In genomic region chr6:166450167-166450873, GRCh38 we compare ENCODE assay signal across 30 cellular contexts.
"Had no signal": no experiment of that assay in that cellular context is flagged by ENCODE, and none has a peak within 500 bp of the region (broad histone marks: within the 10 kb centered on the region; RNA-seq: fewer than 3 reads in every experiment).

No MANE protein-coding gene starts in this region.

- H3K27me3 ChIP-seq: brain microvascular endothelial cell, neural progenitor cell, right lobe of liver, testis, transverse colon, uterus had no signal

- H3K27ac ChIP-seq: brain microvascular endothelial cell, left ventricle myocardium inferior, neural progenitor cell, right lobe of liver, skin epidermis, testis, transverse colon, uterus had no signal

- H3K4me2 ChIP-seq: neural progenitor cell had no signal

- DNase-seq: activated CD4-positive, alpha-beta T cell treated with anti-CD3 and anti-CD28 coated beads for 36 hours; activated CD4-positive, alpha-beta T cell treated with anti-CD3 and anti-CD28 coated beads, Interleukin-2, amount 50 U/mL, for 4 hours; activated CD4-positive, CD25-positive, alpha-beta regulatory T cell; activated effector memory CD4-positive, alpha-beta T cell treated with anti-CD3 and anti-CD28 coated beads, Interleukin-2, amount 50 U/mL, for 16 hours; activated naive CD4-positive, alpha-beta T cell treated with anti-CD3 and anti-CD28 coated beads, Interleukin-2, amount 10 ng/mL, durations not matched to agents 7 days and 5 days; activated naive CD8-positive, alpha-beta T cell treated with anti-CD3 and anti-CD28 coated beads, Interleukin-2, amount 10 ng/mL, durations not matched to agents 7 days and 5 days; activated T-cell treated with anti-CD3 and anti-CD28 coated beads, Interleukin-2, amount 50 U/mL, for 1 hour; brain microvascular endothelial cell; caudate nucleus; endodermal cell; foreskin fibroblast; left ventricle myocardium inferior; mammary epithelial cell; naive B cell; occipital lobe; right lobe of liver; stimulated activated CD4-positive, alpha-beta T cell treated with anti-CD3 and anti-CD28 coated beads, Interleukin-12 subunit alpha, Interleukin-12 subunit beta, amount 100 ng/mL, for 4 hours; stimulated activated CD4-positive, alpha-beta T cell treated with anti-CD3 and anti-CD28 coated beads, Interleukin-4, amount 100 ng/mL, for 24 hours; T-helper 1 cell; testis; transverse colon had no signal

- H3K9me3 Mint-ChIP-seq: activated naive CD4-positive, alpha-beta T cell treated with anti-CD3 and anti-CD28 coated beads, Interleukin-2, amount 10 ng/mL, durations not matched to agents 7 days and 5 days; activated naive CD8-positive, alpha-beta T cell treated with anti-CD3 and anti-CD28 coated beads, Interleukin-2, amount 10 ng/mL, durations not matched to agents 7 days and 5 days; activated T-helper 1 cell treated with anti-CD3 and anti-CD28 coated beads, Interleukin-12 subunit alpha, Interleukin-12 subunit beta, Interleukin-2, Interleukin-4 antibody, amounts not matched to agents 30 ng/mL and 10 ng/mL and 1 ng/mL, durations not matched to agents 14 hours and 24 hours and 36 hours; dendritic cell treated with granulocyte-macrophage colony-stimulating factor and Interleukin-4, amounts not matched to agents 40 ng/mL and 50 ng/mL, for 4 days had no signal

- H3K4me1 ChIP-seq: left ventricle myocardium inferior, neural progenitor cell, right lobe of liver, testis, transverse colon, uterus had no signal

- H3K9ac ChIP-seq: neural progenitor cell had no signal

- H3K36me3 Mint-ChIP-seq: activated naive CD4-positive, alpha-beta T cell treated with anti-CD3 and anti-CD28 coated beads, Interleukin-2, amount 10 ng/mL, durations not matched to agents 7 days and 5 days; activated naive CD8-positive, alpha-beta T cell treated with anti-CD3 and anti-CD28 coated beads, Interleukin-2, amount 10 ng/mL, durations not matched to agents 7 days and 5 days; stimulated activated effector memory CD8-positive, alpha-beta T cell treated with anti-CD3 and anti-CD28 coated beads, Interleukin-12 subunit alpha, Interleukin-12 subunit beta, amount 100 ng/mL, for 72 hours had no signal

- ATAC-seq: activated CD4-positive, alpha-beta T cell treated with anti-CD3 and anti-CD28 coated beads for 36 hours; esophagus mucosa; stimulated activated effector memory CD8-positive, alpha-beta T cell treated with anti-CD3 and anti-CD28 coated beads, Interleukin-12 subunit alpha, Interleukin-12 subunit beta, amount 100 ng/mL, for 72 hours had no signal

- H3K27me3 Mint-ChIP-seq: activated CD4-positive, alpha-beta T cell treated with anti-CD3 and anti-CD28 coated beads for 36 hours; dendritic cell treated with granulocyte-macrophage colony-stimulating factor and Interleukin-4, amounts not matched to agents 40 ng/mL and 50 ng/mL, for 4 days had no signal

- H3K4me3 ChIP-seq: left ventricle myocardium inferior, neural progenitor cell, right lobe of liver, skin epidermis, testis, transverse colon, uterus had no signal

- H3K27ac Mint-ChIP-seq: activated CD4-positive, alpha-beta T cell treated with anti-CD3 and anti-CD28 coated beads for 36 hours; activated naive CD4-positive, alpha-beta T cell treated with anti-CD3 and anti-CD28 coated beads, Interleukin-2, amount 10 ng/mL, durations not matched to agents 7 days and 5 days; activated naive CD8-positive, alpha-beta T cell treated with anti-CD3 and anti-CD28 coated beads, Interleukin-2, amount 10 ng/mL, durations not matched to agents 7 days and 5 days; activated T-helper 1 cell treated with anti-CD3 and anti-CD28 coated beads, Interleukin-12 subunit alpha, Interleukin-12 subunit beta, Interleukin-2, Interleukin-4 antibody, amounts not matched to agents 30 ng/mL and 10 ng/mL and 1 ng/mL, durations not matched to agents 14 hours and 24 hours and 36 hours; dendritic cell treated with granulocyte-macrophage colony-stimulating factor and Interleukin-4, amounts not matched to agents 40 ng/mL and 50 ng/mL, for 4 days; endodermal cell; mesothelial cell of epicardium; naive B cell; neural progenitor cell; stimulated activated effector memory CD8-positive, alpha-beta T cell treated with anti-CD3 and anti-CD28 coated beads, Interleukin-12 subunit alpha, Interleukin-12 subunit beta, amount 100 ng/mL, for 72 hours had no signal

- H3K4me3 Mint-ChIP-seq: activated CD4-positive, alpha-beta T cell treated with anti-CD3 and anti-CD28 coated beads for 36 hours; activated naive CD4-positive, alpha-beta T cell treated with anti-CD3 and anti-CD28 coated beads, Interleukin-2, amount 10 ng/mL, durations not matched to agents 7 days and 5 days; activated naive CD8-positive, alpha-beta T cell treated with anti-CD3 and anti-CD28 coated beads, Interleukin-2, amount 10 ng/mL, durations not matched to agents 7 days and 5 days; activated T-helper 1 cell treated with anti-CD3 and anti-CD28 coated beads, Interleukin-12 subunit alpha, Interleukin-12 subunit beta, Interleukin-2, Interleukin-4 antibody, amounts not matched to agents 30 ng/mL and 10 ng/mL and 1 ng/mL, durations not matched to agents 14 hours and 24 hours and 36 hours; dendritic cell treated with granulocyte-macrophage colony-stimulating factor and Interleukin-4, amounts not matched to agents 40 ng/mL and 50 ng/mL, for 4 days; endodermal cell; mesothelial cell of epicardium; naive B cell; neural progenitor cell; stimulated activated effector memory CD8-positive, alpha-beta T cell treated with anti-CD3 and anti-CD28 coated beads, Interleukin-12 subunit alpha, Interleukin-12 subunit beta, amount 100 ng/mL, for 72 hours had no signal

- H2AFZ ChIP-seq: neural progenitor cell had no signal

- H3K36me3 ChIP-seq: brain microvascular endothelial cell, neural progenitor cell, right lobe of liver, transverse colon, uterus had no signal

- FAIRE-seq: astrocyte had no signal

- H3K9me3 ChIP-seq: left ventricle myocardium inferior, right lobe of liver, testis, transverse colon, uterus had no signal

- H3K4me1 Mint-ChIP-seq: activated CD4-positive, alpha-beta T cell treated with anti-CD3 and anti-CD28 coated beads for 36 hours; activated naive CD4-positive, alpha-beta T cell treated with anti-CD3 and anti-CD28 coated beads, Interleukin-2, amount 10 ng/mL, durations not matched to agents 7 days and 5 days; activated naive CD8-positive, alpha-beta T cell treated with anti-CD3 and anti-CD28 coated beads, Interleukin-2, amount 10 ng/mL, durations not matched to agents 7 days and 5 days; mesothelial cell of epicardium; naive B cell; neural progenitor cell; stimulated activated effector memory CD8-positive, alpha-beta T cell treated with anti-CD3 and anti-CD28 coated beads, Interleukin-12 subunit alpha, Interleukin-12 subunit beta, amount 100 ng/mL, for 72 hours had no signal
